Comparison of ENCODE assay signal across 8 cellular contexts in genomic region chr18:77131100-77131651, GRCh38. TPM values are rescaled to one million over a fixed set of nuclear protein-coding genes. Genes with fewer than 3 reads are reported as not detected.
DNase-seq lines count a peak whose midpoint lies in the region; ATAC-seq, FAIRE-seq and TF ChIP-seq lines count a peak whose summit lies in the region.

No MANE protein-coding gene starts in this region.

- no peak for DNase-seq in GM18507 (ENCODE audit: extremely low spot score, insufficient read length, low read depth)
- DNase-seq in NAMALWA (ENCODE audit: low spot score), result peak; percentile 54
- peak; percentile 63 for DNase-seq in activated naive CD4-positive, alpha-beta T cell treated with Interleukin-2 at 50 U/mL for 16 hours
- DNase-seq in cardiac septum (ENCODE audit: low spot score), result peak; percentile 83
- DNase-seq in prostate gland (ENCODE audit: low spot score), result no peak
- DNase-seq in omental fat pad (ENCODE audit: low spot score), result no peak
- no peak for DNase-seq in HuH-7.5 (ENCODE audit: low spot score)
- no peak for DNase-seq in NCI-H2196 (lab: John Stamatoyannopoulos, UW; ENCODE audit: unreplicated experiment)

- no peaks in the 10 kb centered on the region for H3K27me3 ChIP-seq in prostate gland (replicated peaks; ENCODE audit: insufficient read depth)

- intact Hi-C loops in cardiac septum (cut with DNase I) (loop anchor here (5.0 to 10.0 kb wide), 4 partner anchors 44 to 126 kb away; no protein-coding TSS in a partner anchor), prostate gland (cut with DNase I) (loop anchor here (5.0 kb wide), 1 partner anchor 81 kb away; no protein-coding TSS in a partner anchor)

- peak; percentile 81 for FAIRE-seq in GM18507 (lab: Jason Lieb, UNC)

- peak; percentile 12 for TF ChIP-seq POLR2A in prostate gland (IDR thresholded peaks at IDR 0.05)

- H3K9me3 ChIP-seq in prostate gland, result no peaks in the 10 kb centered on the region

- H3K4me1 ChIP-seq in prostate gland (replicated peaks), result no peaks in the 10 kb centered on the region

- peak overlapping the region; percentile 82 to 84 for H3K4me3 ChIP-seq in prostate gland

- H3K36me3 ChIP-seq in prostate gland, result no peaks in the 10 kb centered on the region

- no peak for ATAC-seq in omental fat pad (ENCODE audit: low FRiP score)

- no peak for TF ChIP-seq CTCF in prostate gland (IDR thresholded peaks at IDR 0.05)
- no peak for TF ChIP-seq CTCF in omental fat pad (IDR thresholded peaks at IDR 0.05)

- peak overlapping the region; percentile 88 to 92 for H3K27ac ChIP-seq in prostate gland

- 9% methylated on average over 31 of the region's 31 CpGs for WGBS in prostate gland

RNA-seq across cellular contexts. Expression of gene MBP, which starts 1.4 kb away (rescaled TPM):
- total RNA-seq in cardiac septum (37.7 TPM), prostate gland (10 to 100 TPM; 19.8 to 43.5 TPM), omental fat pad (10 to 100 TPM; 27.4 to 50.9 (median 36.0) TPM)

Comparison
In these comparisons a context has a peak if more than half of its experiments do, and no peak if none do; other contexts are left out.
1. DNase-seq: peak in NAMALWA (single experiment), activated naive CD4-positive, alpha-beta T cell treated with Interleukin-2 at 50 U/mL for 16 hours (single experiment) and cardiac septum (single experiment); none in GM18507 (single experiment), prostate gland (single experiment), omental fat pad (single experiment), HuH-7.5 (single experiment) and NCI-H2196 (single experiment).